Comparison of ENCODE assay signal across 9 cellular contexts in genomic region chr16:71288890-71289731, GRCh38. TPM values are rescaled to one million over a fixed set of nuclear protein-coding genes. Genes with fewer than 3 reads are reported as not detected.
DNase-seq lines count a peak whose midpoint lies in the region; ATAC-seq, FAIRE-seq and TF ChIP-seq lines count a peak whose summit lies in the region.
"Had no signal": no experiment of that assay in that cellular context is flagged by ENCODE, and none has a peak within 500 bp of the region (broad histone marks: within the 10 kb centered on the region; RNA-seq: fewer than 3 reads in every experiment).

Gene CMTR2 (minus strand): TSS chr16:71289402. CDS start chr16:71285920, 3,482 bp downstream.

- intact Hi-C loops in kidney (cut with DNase I), result no loop called here

- H3K9ac ChIP-seq in kidney (ENCODE audit: low read length in 2 of 2), result peak within 1 kb of the TSS; percentile 45 to 96

- H3K4me3 ChIP-seq in kidney (ENCODE audit: low read length in 2 of 2), result peak within 1 kb of the TSS; percentile 87 to 96

- H3K36me3 ChIP-seq in kidney (ENCODE audit: control insufficient read depth in 1 of 2, insufficient read depth in 2 of 2, low read length in 2 of 2), result peaks cover 13 to 14% of the 10 kb centered on the region in 2 donors

- peaks cover 6 to 15% of the 10 kb centered on the region in 2 donors for H3K4me1 ChIP-seq in kidney (ENCODE audit: control insufficient read depth in 1 of 2, insufficient read depth in 1 of 2, low read depth in 1 of 2, low read length in 2 of 2)

- H3K27ac ChIP-seq in kidney (ENCODE audit: low read depth in 2 of 2, low read length in 2 of 2), result peak within 1 kb of the TSS; percentile 65 to 86

- FAIRE-seq in kidney (lab: Jason Lieb, UNC), result no peak
- FAIRE-seq: colon had no signal

- TF ChIP-seq CTCF in AG09319 (IDR thresholded peaks at IDR 0.05; ENCODE audit: low read depth, low read length) (no peak), kidney (IDR thresholded peaks at IDR 0.05; ENCODE audit: borderline replicate concordance, extremely low read depth, insufficient read depth) (no peak)

- no peaks in the 10 kb centered on the region for H3K9me3 ChIP-seq in kidney (ENCODE audit: control insufficient read depth in 1 of 2, low read length in 2 of 2)

- ATAC-seq in GM19035 (IDR thresholded peaks at IDR 0.05; ENCODE audit: unreplicated experiment) (peak; percentile 89), HG03354 (IDR thresholded peaks at IDR 0.05; ENCODE audit: poor library complexity, severe bottlenecking, unreplicated experiment) (peak; percentile 90)

- DNase-seq in AG09319 (ENCODE audit: extremely low read depth, low read depth) (peak; percentile 93), NCI-H446 treated with DMSO at 0.1 percent for 48 hours (lab: John Stamatoyannopoulos, UW) (peak; percentile 90), cerebellar nuclear complex (lab: John Stamatoyannopoulos, UW) (peak; percentile 44 to 75), kidney (peak; percentile 99)
- DNase-seq in activated CD4-positive, CD25-positive, alpha-beta regulatory T cell treated with anti-CD3 and anti-CD28 coated beads, Interleukin-2, amount 50 U/mL, for 72 hours, result peak; percentile 89
- peak; percentile 95 for DNase-seq in stimulated activated CD4-positive, alpha-beta T cell treated with anti-CD3 and anti-CD28 coated beads, Interleukin-15, amount 100 ng/mL, for 24 hours

RNA-seq across cellular contexts. Expression of gene CMTR2, which starts in this region (rescaled TPM):
- 21.5 TPM for total RNA-seq in kidney
- polyA plus RNA-seq in kidney (ENCODE audit: insufficient read depth, low read depth, low replicate concordance), result 8.0 TPM

Comparison
In these comparisons a context has a peak if more than half of its experiments do, and no peak if none do; other contexts are left out.
1. Peak in every context shown above with its lines: DNase-seq, ATAC-seq, H3K4me3 ChIP-seq and H3K27ac ChIP-seq.